ENCODE assay signal across 1 cellular context in the genomic region with DNA sequence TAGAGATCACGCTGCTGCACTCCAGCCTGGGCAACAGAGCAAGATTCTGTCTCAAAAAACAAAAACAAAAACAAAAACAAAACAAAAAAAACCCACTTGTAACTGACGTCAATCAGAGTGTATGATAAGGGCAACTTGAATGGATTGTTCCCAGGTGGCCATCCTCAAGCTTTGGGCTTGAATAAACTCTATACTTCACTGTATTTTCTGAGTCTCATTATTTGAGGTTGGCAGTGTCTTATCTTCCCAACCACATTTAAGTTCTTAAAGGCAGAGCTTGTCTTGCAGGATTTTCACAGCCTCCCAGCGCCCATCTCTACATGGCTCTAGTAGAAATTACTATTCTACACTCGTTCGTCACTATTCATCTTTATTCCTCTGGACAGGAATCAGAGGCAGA.
TF ChIP-seq lines count a peak whose summit lies in the region.

No MANE protein-coding gene starts in this region.

TF ChIP-seq in K562, 482 proteins besides CTCF, POLR2A, EP300 and RAD21 (continued from another document and continues in another):
- TF ChIP-seq ZNF449 (CRISPR knock-in tag; IDR thresholded peaks at IDR 0.05) (no peak), ZNF184 (CRISPR knock-in tag; IDR thresholded peaks at IDR 0.05) (no peak), ZNF354B (CRISPR knock-in tag; IDR thresholded peaks at IDR 0.05) (no peak), MCM5 (IDR thresholded peaks at IDR 0.05; ENCODE audit: low read depth) (no peak), SREBF1 (IDR thresholded peaks at IDR 0.05; ENCODE audit: borderline replicate concordance, low read depth, low read length) (no peak), CUX1 (CRISPR knock-in tag; IDR thresholded peaks at IDR 0.05) (no peak), JUNB (CRISPR knock-in tag; conservative IDR thresholded peaks at IDR 0.05) (no peak), SIX5 (IDR thresholded peaks at IDR 0.05; ENCODE audit: borderline replicate concordance in 1 of 2, insufficient read depth in 1 of 2, low read depth in 1 of 2, low read length in 2 of 2) (no peak), DNMT1 (IDR thresholded peaks at IDR 0.05) (no peak), STAT5A (IDR thresholded peaks at IDR 0.05; ENCODE audit: borderline replicate concordance, low read length) (no peak), ARID1B (IDR thresholded peaks at IDR 0.05) (peak; percentile 76), ZNF143 (CRISPR knock-in tag; IDR thresholded peaks at IDR 0.05) (no peak), FOXK2 (conservative IDR thresholded peaks at IDR 0.05 in 1 of 2, IDR thresholded peaks at IDR 0.05 in 1 of 2; ENCODE audit: low read depth in 2 of 2) (no peak), SOX6 (IDR thresholded peaks at IDR 0.05) (no peak), SRSF1 (IDR thresholded peaks at IDR 0.05; ENCODE audit: low read depth, low read length) (no peak), SMARCA4 (IDR thresholded peaks at IDR 0.05) (0 out of 2 replicates have a peak, but pooled peaks have one; percentile 20), DLX4 (CRISPR knock-in tag; IDR thresholded peaks at IDR 0.05) (no peak), ZNF592 (IDR thresholded peaks at IDR 0.05) (no peak), PTTG1 (tag; IDR thresholded peaks at IDR 0.05; ENCODE audit: low read depth) (no peak), SRSF3 (IDR thresholded peaks at IDR 0.05; ENCODE audit: insufficient read depth, low read length) (no peak), DPF2 (IDR thresholded peaks at IDR 0.05) (peak; percentile 57; the same call in 1 of the 2 replicates), ZNF518B (CRISPR knock-in tag; IDR thresholded peaks at IDR 0.05) (no peak), NCOR1 (IDR thresholded peaks at IDR 0.05) (peak; percentile 32; the same call in 1 of the 2 replicates), ZNF121 (CRISPR knock-in tag; conservative IDR thresholded peaks at IDR 0.05) (0 out of 2 replicates have a peak, but pooled peaks have one; percentile 68), NRF1 (conservative IDR thresholded peaks at IDR 0.05 in 1 of 2, IDR thresholded peaks at IDR 0.05 in 1 of 2) (no peak), NCOA6 (IDR thresholded peaks at IDR 0.05) (no peak), ZNF224 (CRISPR knock-in tag; IDR thresholded peaks at IDR 0.05) (no peak), ZNF707 (CRISPR knock-in tag; conservative IDR thresholded peaks at IDR 0.05) (no peak), TEAD4 (IDR thresholded peaks at IDR 0.05; ENCODE audit: low read length) (peak; percentile 62), TEAD4 (CRISPR knock-in tag; IDR thresholded peaks at IDR 0.05; ENCODE audit: borderline replicate concordance) (no peak), PCBP1 (IDR thresholded peaks at IDR 0.05; ENCODE audit: low read depth, low read length, poor library complexity, severe bottlenecking) (no peak), TCF3 (CRISPR knock-in tag; IDR thresholded peaks at IDR 0.05) (peak; percentile 73), RBM17 (IDR thresholded peaks at IDR 0.05; ENCODE audit: borderline replicate concordance, low read depth, low read length) (no peak), XRCC4 (IDR thresholded peaks at IDR 0.05; ENCODE audit: extremely low read depth, insufficient read depth, insufficient read length) (no peak)
- TF ChIP-seq, protein P1, sequence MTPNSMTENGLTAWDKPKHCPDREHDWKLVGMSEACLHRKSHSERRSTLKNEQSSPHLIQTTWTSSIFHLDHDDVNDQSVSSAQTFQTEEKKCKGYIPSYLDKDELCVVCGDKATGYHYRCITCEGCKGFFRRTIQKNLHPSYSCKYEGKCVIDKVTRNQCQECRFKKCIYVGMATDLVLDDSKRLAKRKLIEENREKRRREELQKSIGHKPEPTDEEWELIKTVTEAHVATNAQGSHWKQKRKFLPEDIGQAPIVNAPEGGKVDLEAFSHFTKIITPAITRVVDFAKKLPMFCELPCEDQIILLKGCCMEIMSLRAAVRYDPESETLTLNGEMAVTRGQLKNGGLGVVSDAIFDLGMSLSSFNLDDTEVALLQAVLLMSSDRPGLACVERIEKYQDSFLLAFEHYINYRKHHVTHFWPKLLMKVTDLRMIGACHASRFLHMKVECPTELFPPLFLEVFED (CRISPR knock-in tag; conservative IDR thresholded peaks at IDR 0.05) = no peak
- TF ChIP-seq, protein P2, sequence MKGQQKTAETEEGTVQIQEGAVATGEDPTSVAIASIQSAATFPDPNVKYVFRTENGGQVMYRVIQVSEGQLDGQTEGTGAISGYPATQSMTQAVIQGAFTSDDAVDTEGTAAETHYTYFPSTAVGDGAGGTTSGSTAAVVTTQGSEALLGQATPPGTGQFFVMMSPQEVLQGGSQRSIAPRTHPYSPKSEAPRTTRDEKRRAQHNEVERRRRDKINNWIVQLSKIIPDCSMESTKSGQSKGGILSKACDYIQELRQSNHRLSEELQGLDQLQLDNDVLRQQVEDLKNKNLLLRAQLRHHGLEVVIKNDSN (CRISPR knock-in tag; IDR thresholded peaks at IDR 0.05) = no peak
- TF ChIP-seq, protein P3, sequence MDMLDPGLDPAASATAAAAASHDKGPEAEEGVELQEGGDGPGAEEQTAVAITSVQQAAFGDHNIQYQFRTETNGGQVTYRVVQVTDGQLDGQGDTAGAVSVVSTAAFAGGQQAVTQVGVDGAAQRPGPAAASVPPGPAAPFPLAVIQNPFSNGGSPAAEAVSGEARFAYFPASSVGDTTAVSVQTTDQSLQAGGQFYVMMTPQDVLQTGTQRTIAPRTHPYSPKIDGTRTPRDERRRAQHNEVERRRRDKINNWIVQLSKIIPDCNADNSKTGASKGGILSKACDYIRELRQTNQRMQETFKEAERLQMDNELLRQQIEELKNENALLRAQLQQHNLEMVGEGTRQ (CRISPR knock-in tag; IDR thresholded peaks at IDR 0.05) = no peak
- TF ChIP-seq, protein P4, sequence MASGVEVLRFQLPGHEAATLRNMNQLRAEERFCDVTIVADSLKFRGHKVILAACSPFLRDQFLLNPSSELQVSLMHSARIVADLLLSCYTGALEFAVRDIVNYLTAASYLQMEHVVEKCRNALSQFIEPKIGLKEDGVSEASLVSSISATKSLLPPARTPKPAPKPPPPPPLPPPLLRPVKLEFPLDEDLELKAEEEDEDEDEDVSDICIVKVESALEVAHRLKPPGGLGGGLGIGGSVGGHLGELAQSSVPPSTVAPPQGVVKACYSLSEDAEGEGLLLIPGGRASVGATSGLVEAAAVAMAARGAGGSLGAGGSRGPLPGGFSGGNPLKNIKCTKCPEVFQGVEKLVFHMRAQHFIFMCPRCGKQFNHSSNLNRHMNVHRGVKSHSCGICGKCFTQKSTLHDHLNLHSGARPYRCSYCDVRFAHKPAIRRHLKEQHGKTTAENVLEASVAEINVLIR (CRISPR knock-in tag; IDR thresholded peaks at IDR 0.05) = no peak
